In genomic region chr18:63421514-63421913, GRCh38 we compare ENCODE assay signal across 8 cellular contexts. TPM values are rescaled to one million over a fixed set of nuclear protein-coding genes. Genes with fewer than 3 reads are reported as not detected.
DNase-seq lines count a peak whose midpoint lies in the region; ATAC-seq and TF ChIP-seq lines count a peak whose summit lies in the region.

No MANE protein-coding gene starts in this region.

- TF ChIP-seq CTCF in DOHH2 (IDR thresholded peaks at IDR 0.05; ENCODE audit: low read depth, low read length, poor library complexity, severe bottlenecking), result no peak
- no peak for TF ChIP-seq CTCF in PC-3 (conservative IDR thresholded peaks at IDR 0.05; ENCODE audit: low read depth, low read length)
- no peak for TF ChIP-seq CTCF in parathyroid adenoma (IDR thresholded peaks at IDR 0.05)
- no peak for TF ChIP-seq CTCF in GM13977 (IDR thresholded peaks at IDR 0.05; ENCODE audit: extremely low read depth, insufficient read depth, missing control alignments)

- CTCF ChIA-PET in PC-3 (lab: Charles Lee), result no interaction called here

- H3K4me3 ChIP-seq in DOHH2 (ENCODE audit: low read length), result peak overlapping the region; percentile 91
- H3K4me3 ChIP-seq in PC-3 (ENCODE audit: low read length), result peak overlapping the region; percentile 95
- peak overlapping the region; percentile 94 for H3K4me3 ChIP-seq in parathyroid adenoma (ENCODE audit: low read depth, low read length)

- H3K9ac ChIP-seq in PC-3 (ENCODE audit: low read length) (peak overlapping the region; percentile 94), parathyroid adenoma (peak overlapping the region; percentile 32)

- intact Hi-C loops in PC-3 (cut with micrococcal nuclease), result loop anchor here (5.0 kb wide), 1 partner anchor 54 kb away; the partner anchor contains the start of gene KDSR

- no TSS peak for BruUV-seq in PC-3 (replicated peaks; lab: Mats Ljungman, UMichigan)

- H2AFZ ChIP-seq in PC-3 (ENCODE audit: low read length), result 0 out of 2 replicates have a peak overlapping the region, but pooled peaks have one; percentile 74
- H2AFZ ChIP-seq in parathyroid adenoma, result peak overlapping the region; percentile 91

- no peak for DNase-seq in PC-3
- no peak for DNase-seq in epithelial cell of prostate (ENCODE audit: low read depth, low spot score)
- no peak for DNase-seq in mucosa of gallbladder (ENCODE audit: low spot score)
- no peak for DNase-seq in GM13977 (ENCODE audit: low spot score)
- DNase-seq in activated effector memory CD4-positive, alpha-beta T cell treated with Interleukin-2 at 50 U/mL for 16 hours, result no peak
- DNase-seq in NCI-H82 (lab: John Stamatoyannopoulos, UW), result no peak

- H3F3A ChIP-seq in DOHH2 (ENCODE audit: control insufficient read depth, insufficient read depth) (no peaks in the 10 kb centered on the region), PC-3 (ENCODE audit: low read length, unreplicated experiment) (no peaks in the 10 kb centered on the region)

- no peaks in the 10 kb centered on the region for H3K27me3 ChIP-seq in DOHH2 (ENCODE audit: control insufficient read depth, low read length)
- H3K27me3 ChIP-seq in PC-3 (ENCODE audit: low read length), result no peaks in the 10 kb centered on the region
- no peaks in the 10 kb centered on the region for H3K27me3 ChIP-seq in parathyroid adenoma (ENCODE audit: control insufficient read depth, insufficient read depth, low read length)

- ATAC-seq in PC-3, result no peak

- in situ Hi-C loops in GM13977 (cut with MboI; ENCODE audit: low pct_unique_long_range_greater_than_20kb, low sequenced_read_pairs, unreplicated experiment), result no loop called here

- POLR2A ChIA-PET in PC-3 (lab: Charles Lee; ENCODE audit: unreplicated experiment), result no interaction called here

- H3K36me3 ChIP-seq in DOHH2 (ENCODE audit: control insufficient read depth, low read length) (peaks cover 43% of the 10 kb centered on the region), PC-3 (ENCODE audit: low read depth, low read length) (peaks cover 19% of the 10 kb centered on the region; the same call in 1 of the 2 replicates), parathyroid adenoma (ENCODE audit: control insufficient read depth, insufficient read depth, low read length) (no peaks in the 10 kb centered on the region)

- no peaks in the 10 kb centered on the region for H3K9me3 ChIP-seq in DOHH2 (ENCODE audit: control insufficient read depth, insufficient read depth, low read length)
- H3K9me3 ChIP-seq in PC-3 (ENCODE audit: low read length), result no peaks in the 10 kb centered on the region
- no peaks in the 10 kb centered on the region for H3K9me3 ChIP-seq in parathyroid adenoma (ENCODE audit: control insufficient read depth, low read length)

- H3K9me2 ChIP-seq in DOHH2 (replicated peaks; ENCODE audit: control insufficient read depth, low read length) (no peaks in the 10 kb centered on the region), PC-3 (replicated peaks; ENCODE audit: low read length) (no peaks in the 10 kb centered on the region)

- H3K4me2 ChIP-seq in DOHH2 (ENCODE audit: low read length) (peak overlapping the region; percentile 87), PC-3 (ENCODE audit: low read length) (peak overlapping the region; percentile 98), parathyroid adenoma (ENCODE audit: low read length) (peak overlapping the region; percentile 77)

- H4K20me1 ChIP-seq in DOHH2 (ENCODE audit: control insufficient read depth, insufficient read depth, low read depth, low read length) (0 out of 2 replicates have a peak, but pooled peaks cover 4% of the 10 kb centered on the region), PC-3 (ENCODE audit: low read length) (peaks cover 7% of the 10 kb centered on the region; the same call in 1 of the 2 replicates)

- H3K4me1 ChIP-seq in DOHH2 (ENCODE audit: control insufficient read depth, low read length) (peaks cover 16% of the 10 kb centered on the region), PC-3 (ENCODE audit: insufficient read depth, low read length) (peaks cover 13% of the 10 kb centered on the region), parathyroid adenoma (peaks cover 7% of the 10 kb centered on the region)

- peak overlapping the region; percentile 69 for H3K27ac ChIP-seq in DOHH2 (ENCODE audit: low read depth, low read length)
- peak overlapping the region; percentile 81 for H3K27ac ChIP-seq in PC-3 (ENCODE audit: low read length)
- H3K27ac ChIP-seq in epithelial cell of prostate, result peak overlapping the region; percentile 95
- H3K27ac ChIP-seq in parathyroid adenoma, result peak overlapping the region; percentile 85

- peaks cover 57% of the 10 kb centered on the region for H3K79me2 ChIP-seq in DOHH2 (ENCODE audit: control insufficient read depth, low read length)
- H3K79me2 ChIP-seq in PC-3 (ENCODE audit: low read length), result peaks cover 57% of the 10 kb centered on the region
- peaks cover 41% of the 10 kb centered on the region for H3K79me2 ChIP-seq in parathyroid adenoma

RNA-seq across cellular contexts. Expression of gene VPS4B, which starts 0.8 kb away (rescaled TPM):
- total RNA-seq in PC-3 (2014; rRNA removed) (44.7 and 50.3 TPM in 2 replicates), mucosa of gallbladder (80.5 TPM)

RNA-seq across cellular contexts. Expression of gene KDSR, which starts 54.5 kb away (rescaled TPM):
- total RNA-seq in PC-3 (2014; rRNA removed), result 15.8 and 16.1 TPM in 2 replicates
- 59.4 TPM for total RNA-seq in mucosa of gallbladder

RNA-seq across cellular contexts. Expression of gene SERPINB5, which starts 55.2 kb away (rescaled TPM):
- total RNA-seq in PC-3 (2014; rRNA removed) (96.5 and 104 TPM in 2 replicates), mucosa of gallbladder (0.14 TPM)

Comparison
In these comparisons a context has a peak if more than half of its experiments do, and no peak if none do; other contexts are left out.
1. RNA of gene SERPINB5, which starts 55.2 kb away (total RNA-seq): 96.5 to 104 TPM in PC-3; 0.14 TPM in mucosa of gallbladder (single experiment); every median in the first group is over 10 times any median in the second.
2. Peak in every context shown above with its lines, with median percentiles within 50 percentile points of each other: H3K27ac ChIP-seq, H3K4me2 ChIP-seq and H3K4me3 ChIP-seq.